Comparison of ENCODE assay signal across 1 cellular context in the genomic region with DNA sequence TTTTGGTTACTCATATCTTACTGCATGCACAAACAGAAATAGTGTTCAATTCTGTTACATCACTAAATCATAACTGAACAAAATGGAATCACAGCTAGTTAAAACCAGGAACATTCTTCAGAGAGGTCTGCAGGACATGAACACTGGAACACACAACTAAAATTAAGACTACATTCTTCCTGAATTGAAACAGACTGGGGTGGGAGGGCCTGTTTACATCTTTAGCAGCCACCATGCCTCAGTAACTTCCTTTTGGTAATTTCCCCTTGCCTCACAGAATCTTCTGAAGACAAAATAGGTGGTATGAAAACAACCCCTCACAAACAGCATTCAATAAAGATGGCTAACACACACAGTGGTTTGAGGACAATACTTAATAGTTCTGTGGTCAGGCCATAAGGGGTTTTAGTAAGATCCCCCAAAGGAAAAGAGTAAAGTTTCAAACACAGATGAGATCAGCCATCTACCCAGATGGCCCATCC.
TF ChIP-seq lines count a peak whose summit lies in the region.

No MANE protein-coding gene starts in this region.

TF ChIP-seq in endothelial cell of umbilical vein, 7 proteins besides CTCF, POLR2A, EP300 and RAD21:
- TF ChIP-seq MYC (IDR thresholded peaks at IDR 0.05; ENCODE audit: low read depth, low read length), result no peak
- no peak for TF ChIP-seq GATA2 (IDR thresholded peaks at IDR 0.05; ENCODE audit: insufficient read depth, insufficient read length, low read depth, low read length)
- no peak for TF ChIP-seq FOS (IDR thresholded peaks at IDR 0.05; ENCODE audit: borderline replicate concordance, insufficient read depth, low read length)
- TF ChIP-seq JUN (IDR thresholded peaks at IDR 0.05; ENCODE audit: borderline replicate concordance, insufficient read depth, insufficient read length, low read depth), result no peak
- no peak for TF ChIP-seq EZH2 (IDR thresholded peaks at IDR 0.05; ENCODE audit: borderline replicate concordance, low read depth, low read length, severe bottlenecking)
- no peak for TF ChIP-seq POLR2AphosphoS5 (IDR thresholded peaks at IDR 0.05; ENCODE audit: insufficient read depth, low read depth, low read length)
- no peak for TF ChIP-seq MAX (IDR thresholded peaks at IDR 0.05; ENCODE audit: insufficient read depth, insufficient read length)
